In the genomic region with DNA sequence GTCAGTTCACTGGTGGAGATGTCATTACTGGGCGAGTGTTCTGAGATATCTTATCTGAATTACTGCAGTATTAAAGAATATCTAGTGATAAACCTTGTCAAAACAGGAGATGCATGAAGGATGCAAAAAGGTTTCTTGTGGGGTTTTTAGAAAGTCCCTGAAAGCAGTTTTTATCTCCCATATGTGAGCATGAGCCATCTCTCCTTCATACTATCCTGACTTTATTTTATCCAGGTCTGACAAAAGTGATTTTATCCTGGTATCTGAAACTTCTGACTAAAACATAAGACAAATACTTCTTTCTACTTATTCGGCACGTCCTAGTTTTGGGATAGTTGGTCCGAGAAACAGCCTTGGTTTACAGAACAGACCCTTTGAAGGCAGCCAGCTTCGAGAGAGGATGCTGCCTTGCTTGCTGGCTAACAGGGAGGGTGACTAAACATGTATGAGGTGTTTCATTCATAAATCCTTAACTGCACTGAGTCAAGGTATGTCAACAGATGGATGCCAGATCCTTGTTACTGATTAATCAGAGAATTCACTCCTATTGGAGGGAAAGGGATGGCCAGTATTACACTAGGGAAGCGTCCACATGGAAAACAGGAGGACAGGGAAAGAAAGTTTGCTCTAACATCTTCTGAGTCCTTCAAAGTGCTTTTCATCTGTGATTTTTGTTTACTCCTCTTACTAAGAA, we compare ENCODE assay signal across 7 cellular contexts.
DNase-seq lines count a peak whose midpoint lies in the region; ATAC-seq, FAIRE-seq and TF ChIP-seq lines count a peak whose summit lies in the region.
"Not testable (repeated sequence)": the region's sequence is repeated elsewhere in the genome, so short reads cannot be mapped to it uniquely, and the experiment has no call there.

No MANE protein-coding gene starts in this region.

- H3K9me3 ChIP-seq in A549; Panc1 (ENCODE audit: control insufficient read depth, insufficient read depth, low read depth, low read length); RWPE2 (ENCODE audit: severe bottlenecking); left lung; mucosa of descending colon; transverse colon: not testable (repeated sequence)

- peak; percentile 98 to 99 for ATAC-seq in A549
- peak; percentile 62 for ATAC-seq in Panc1
- peak; percentile 94 for ATAC-seq in RWPE2 (ENCODE audit: low read depth)
- ATAC-seq in foreskin keratinocyte, result peak; percentile 86
- ATAC-seq in left lung, result peak; percentile 50
- ATAC-seq in mucosa of descending colon, result peak; percentile 100

- TF ChIP-seq EP300 in A549 (IDR thresholded peaks at IDR 0.05); transverse colon (IDR thresholded peaks at IDR 0.05; ENCODE audit: low read depth): not testable (repeated sequence)

- H3K4me3 ChIP-seq in A549; Panc1 (ENCODE audit: low read depth in 2 of 2, low read length in 2 of 2); RWPE2 (ENCODE audit: severe bottlenecking); left lung; mucosa of descending colon; transverse colon: not testable (repeated sequence)

- not testable (repeated sequence) for TF ChIP-seq POLR2A in A549 (IDR thresholded peaks at IDR 0.05; ENCODE audit: low read length); transverse colon (IDR thresholded peaks at IDR 0.05)

- POLR2A ChIA-PET in A549 (lab: Yijun Ruan, JAX); Panc1 (lab: Charles Lee): not testable (repeated sequence)

- H3K4me1 ChIP-seq in A549; Panc1 (ENCODE audit: control insufficient read depth, insufficient read depth, low read length); RWPE2 (ENCODE audit: insufficient read depth, poor library complexity, severe bottlenecking); foreskin keratinocyte; left lung; mucosa of descending colon (ENCODE audit: low read depth); transverse colon: not testable (repeated sequence)

- in situ Hi-C loops in Panc1 (cut with HindIII; ENCODE audit: low pct_unique_long_range_greater_than_20kb, low sequenced_read_pairs); transverse colon (cut with MboI; ENCODE audit: low pct_ligation_motif_present in 1 of 4, low pct_unique_long_range_greater_than_20kb in 1 of 4, low sequenced_read_pairs in 3 of 4): not testable (repeated sequence)

- not testable (repeated sequence) for H3K4me2 ChIP-seq in A549

- DNase-seq in A549 (ENCODE audit: low read depth in 1 of 2, low spot score in 1 of 2); Panc1 (ENCODE audit: low read depth, low spot score); RWPE2 (ENCODE audit: low spot score); foreskin keratinocyte; left lung; mucosa of descending colon: not testable (repeated sequence)
- DNase-seq in transverse colon, result peak; percentile 3

- intact Hi-C loops in Panc1 (cut with micrococcal nuclease; ENCODE audit: unreplicated experiment); left lung (cut with DNase I); mucosa of descending colon (cut with DNase I, micrococcal nuclease); transverse colon (cut with DNase I; ENCODE audit: low total_unique reads): not testable (repeated sequence)

- CTCF ChIA-PET in A549 (lab: Yijun Ruan, JAX); Panc1 (lab: Charles Lee): not testable (repeated sequence)

- not testable (repeated sequence) for BruUV-seq in Panc1 (replicated peaks; lab: Mats Ljungman, UMichigan)

- H3K36me3 ChIP-seq in Panc1 (ENCODE audit: control insufficient read depth, insufficient read depth, low read length); RWPE2 (ENCODE audit: low read depth); left lung; mucosa of descending colon (ENCODE audit: low read depth); transverse colon: not testable (repeated sequence)

- not testable (repeated sequence) for FAIRE-seq in A549 (lab: Jason Lieb, UNC)

- not testable (repeated sequence) for H3K27me3 ChIP-seq in Panc1 (ENCODE audit: control insufficient read depth, insufficient read depth, low read length); RWPE2 (ENCODE audit: insufficient read depth, poor library complexity, severe bottlenecking); foreskin keratinocyte; left lung; transverse colon

- H3K27ac ChIP-seq in A549; Panc1 (ENCODE audit: low read length); RWPE2 (ENCODE audit: poor library complexity, severe bottlenecking); foreskin keratinocyte; left lung; transverse colon: not testable (repeated sequence)

- TF ChIP-seq CTCF in A549 (IDR thresholded peaks at IDR 0.05); Panc1 (IDR thresholded peaks at IDR 0.05); RWPE2 (IDR thresholded peaks at IDR 0.05; ENCODE audit: poor library complexity, severe bottlenecking); foreskin keratinocyte (conservative IDR thresholded peaks at IDR 0.05); left lung (IDR thresholded peaks at IDR 0.05); mucosa of descending colon (IDR thresholded peaks at IDR 0.05); transverse colon (IDR thresholded peaks at IDR 0.05): not testable (repeated sequence)

- TF ChIP-seq RAD21 in A549 (conservative IDR thresholded peaks at IDR 0.05 in 1 of 2, IDR thresholded peaks at IDR 0.05 in 1 of 2), result not testable (repeated sequence)

- 19% methylated on average over 5 of the region's 6 CpGs for WGBS in A549 (ENCODE audit: missing lambda C conversion rate)
- no CpG with 5 or more reads among the region's 6 CpGs for WGBS in transverse colon (ENCODE audit: low coverage in 1 of 2), 2 donors

Comparison
In these comparisons a context has a peak if more than half of its experiments do, and no peak if none do; other contexts are left out.
1. ATAC-seq: peak in every context shown above with its lines; median percentile 100 in mucosa of descending colon; 98 in A549; 94 in RWPE2; 86 in foreskin keratinocyte; 62 in Panc1; 50 in left lung.